In the genomic region with DNA sequence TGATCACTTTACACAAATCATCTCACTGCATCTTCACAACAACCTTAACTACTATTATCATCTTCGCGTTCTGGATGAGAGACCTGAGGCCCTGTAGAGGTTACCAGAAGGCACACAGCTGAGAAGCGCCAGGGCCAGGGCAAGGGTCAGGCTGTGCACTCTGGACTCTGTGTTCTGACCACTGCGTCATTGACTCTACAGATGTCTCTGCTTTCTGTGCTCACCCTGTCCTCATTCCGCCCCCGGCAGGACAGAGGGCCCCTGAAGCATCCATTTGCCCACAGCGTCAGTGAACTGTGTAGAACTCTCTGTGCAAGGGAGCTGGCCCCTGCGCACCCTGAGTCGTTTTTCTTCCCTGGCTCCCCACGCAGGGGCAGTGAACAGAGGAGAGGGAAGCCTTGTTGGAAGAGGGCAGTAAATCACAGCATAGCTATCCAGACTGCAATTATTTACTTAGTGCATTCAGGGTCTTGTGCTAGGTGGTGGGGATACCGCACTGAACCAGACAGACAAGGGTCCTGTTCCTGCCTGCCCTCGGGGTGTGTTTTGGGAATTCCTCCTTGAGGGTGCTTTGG, we compare ENCODE assay signal across 1 cellular context.
TF ChIP-seq lines count a peak whose summit lies in the region.

No MANE protein-coding gene starts in this region.

TF ChIP-seq in IMR-90, 13 proteins besides CTCF, POLR2A, EP300 and RAD21 (continued from another document):
- TF ChIP-seq, protein P1, sequence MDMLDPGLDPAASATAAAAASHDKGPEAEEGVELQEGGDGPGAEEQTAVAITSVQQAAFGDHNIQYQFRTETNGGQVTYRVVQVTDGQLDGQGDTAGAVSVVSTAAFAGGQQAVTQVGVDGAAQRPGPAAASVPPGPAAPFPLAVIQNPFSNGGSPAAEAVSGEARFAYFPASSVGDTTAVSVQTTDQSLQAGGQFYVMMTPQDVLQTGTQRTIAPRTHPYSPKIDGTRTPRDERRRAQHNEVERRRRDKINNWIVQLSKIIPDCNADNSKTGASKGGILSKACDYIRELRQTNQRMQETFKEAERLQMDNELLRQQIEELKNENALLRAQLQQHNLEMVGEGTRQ (IDR thresholded peaks at IDR 0.05; ENCODE audit: low read depth, low read length), result no peak
- TF ChIP-seq RCOR1 (IDR thresholded peaks at IDR 0.05; ENCODE audit: insufficient replicate concordance, low read length) (no peak), MAZ (IDR thresholded peaks at IDR 0.05; ENCODE audit: borderline replicate concordance, low read depth, low read length) (no peak), NFE2L2 (IDR thresholded peaks at IDR 0.05; ENCODE audit: low read depth, low read length) (no peak), MAFK (IDR thresholded peaks at IDR 0.05; ENCODE audit: low read depth, low read length) (no peak), CEBPB (IDR thresholded peaks at IDR 0.05; ENCODE audit: low read depth, low read length) (no peak), SMC3 (IDR thresholded peaks at IDR 0.05; ENCODE audit: low read depth, low read length) (no peak), FOS (IDR thresholded peaks at IDR 0.05; ENCODE audit: low read depth, low read length) (no peak), CHD1 (IDR thresholded peaks at IDR 0.05; ENCODE audit: low read depth, low read length) (no peak), RFX5 (IDR thresholded peaks at IDR 0.05; ENCODE audit: low read depth, low read length) (no peak)
